In the genomic region with DNA sequence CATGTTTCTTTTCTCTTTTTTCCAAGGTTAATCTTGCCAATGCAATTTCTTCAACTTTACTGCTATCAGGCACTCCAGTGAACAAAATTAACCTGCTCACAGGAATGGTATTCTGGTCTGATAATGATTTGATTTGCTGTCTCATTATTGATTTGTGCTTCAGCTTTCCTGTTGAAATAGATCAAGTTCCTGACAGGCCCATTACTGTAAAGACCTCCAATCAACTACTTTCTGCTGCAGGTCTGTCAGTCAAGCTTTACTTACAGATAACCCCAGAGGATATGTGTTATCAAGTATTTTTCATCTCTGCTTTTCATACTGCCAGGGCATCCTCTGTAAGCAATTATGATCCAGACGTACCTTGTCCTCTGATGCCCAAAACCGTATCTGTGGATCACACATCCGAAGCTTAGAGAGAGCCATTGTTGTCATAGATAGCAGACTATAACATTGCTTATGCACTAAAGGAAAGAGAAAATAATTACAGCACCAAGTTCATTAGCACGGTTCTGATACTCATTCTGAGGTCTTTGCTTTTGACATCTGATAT, we compare ENCODE assay signal across 34 cellular contexts.
"Had no signal": no experiment of that assay in that cellular context is flagged by ENCODE, and none has a peak within 500 bp of the region (broad histone marks: within the 10 kb centered on the region; RNA-seq: fewer than 3 reads in every experiment).

No MANE protein-coding gene starts in this region.

- H3K27ac ChIP-seq: KMS-11 had no signal

- H3K4me2 ChIP-seq: KMS-11 had no signal

- H3K9ac ChIP-seq: KMS-11 had no signal

- H3K36me3 ChIP-seq: MG63 had no signal

- H3K9me3 ChIP-seq: MG63 had no signal

- H3K27me3 ChIP-seq: MG63 had no signal

- DNase-seq: Karpas-422, Kasumi-1, KG1, MG63, MM.1S, MV-4-11, NCI-H1048, NCI-H1092, NCI-H1092 treated with DMSO at 0.1 percent for 48 hours, NCI-H1105, NCI-H1105 treated with DMSO at 0.1 percent for 48 hours, NCI-H1417, NCI-H1417 treated with DMSO at 0.1 percent for 48 hours, NCI-H1436, NCI-H1436 treated with DMSO at 0.1 percent for 48 hours, NCI-H146, NCI-H1694, NCI-H1694 treated with DMSO at 0.1 percent for 48 hours, NCI-H187, NCI-H187 treated with DMSO at 0.1 percent for 48 hours, NCI-H1930, NCI-H2029, NCI-H2029 treated with DMSO at 0.1 percent for 48 hours, NCI-H2081, NCI-H2081 treated with DMSO at 0.1 percent for 48 hours, NCI-H2107, NCI-H2171, NCI-H2171 treated with DMSO at 0.1 percent for 48 hours, NCI-H2227 treated with DMSO at 0.1 percent for 48 hours, NCI-H226, NCI-H345, NCI-H446, NCI-H446 treated with DMSO at 0.1 percent for 48 hours had no signal

- H3K4me3 ChIP-seq: MG63 had no signal
